Comparison of ENCODE assay signal across 8 cellular contexts in genomic region chr7:90244565-90244908, GRCh38. TPM values are rescaled to one million over a fixed set of nuclear protein-coding genes. Genes with fewer than 3 reads are reported as not detected.
DNase-seq lines count a peak whose midpoint lies in the region; FAIRE-seq and TF ChIP-seq lines count a peak whose summit lies in the region.

No MANE protein-coding gene starts in this region.

- H3K27me3 ChIP-seq in keratinocyte (ENCODE audit: control insufficient read depth, extremely low read depth, insufficient read depth, low read length) (no peaks in the 10 kb centered on the region), subcutaneous abdominal adipose tissue (ENCODE audit: control insufficient read depth in 5 of 5, insufficient read depth in 4 of 5, low read length in 5 of 5) (peaks cover 0 to 3% (median 0%) of the 10 kb centered on the region in 5 donors)

- H3K79me2 ChIP-seq in keratinocyte (ENCODE audit: control insufficient read depth, insufficient read depth, low read length) = no peaks in the 10 kb centered on the region

- peaks cover 6% of the 10 kb centered on the region for H3K4me1 ChIP-seq in keratinocyte (ENCODE audit: control insufficient read depth, extremely low read depth, insufficient read depth, low read length)
- peaks cover 6 to 28% (median 22%) of the 10 kb centered on the region in 5 donors for H3K4me1 ChIP-seq in subcutaneous abdominal adipose tissue (ENCODE audit: control insufficient read depth in 5 of 5, insufficient read depth in 5 of 5, low read length in 5 of 5)

- no peaks in the 10 kb centered on the region for H3K36me3 Mint-ChIP-seq in T-helper 1 cell treated with Interleukin-12 subunit alpha and Interleukin-12 subunit beta and Interleukin-4 antibody, amounts not matched to agents 30 μg/mL and 1 μg/mL, for 36 hours (ENCODE audit: low read depth)
- H3K36me3 Mint-ChIP-seq in activated T-helper 1 cell treated with anti-CD3 and anti-CD28 coated beads, Interleukin-12 subunit alpha, Interleukin-12 subunit beta, Interleukin-2, Interleukin-4 antibody, amounts not matched to agents 30 ng/mL and 10 ng/mL and 1 ng/mL, durations not matched to agents 14 hours and 24 hours and 36 hours (ENCODE audit: low read depth) = no peaks in the 10 kb centered on the region

- peak overlapping the region; percentile 100 for H2AFZ ChIP-seq in keratinocyte (ENCODE audit: control insufficient read depth, low read length)

- intact Hi-C loops in activated T-helper 1 cell treated with anti-CD3 and anti-CD28 coated beads, Interleukin-12 subunit alpha, Interleukin-12 subunit beta, Interleukin-2, Interleukin-4 antibody, amounts not matched to agents 30 ng/mL and 10 ng/mL and 1 ng/mL, durations not matched to agents 14 hours and 24 hours and 36 hours (cut with micrococcal nuclease) = loop anchor here (2.0 kb wide), 3 partner anchors 30 to 180 kb away; partner anchors contain the start of gene CLDN12

- no peaks in the 10 kb centered on the region for H3K36me3 ChIP-seq in keratinocyte (ENCODE audit: control insufficient read depth in 2 of 2, extremely low read depth in 1 of 2, insufficient read depth in 2 of 2, low read length in 2 of 2)
- H3K36me3 ChIP-seq in subcutaneous abdominal adipose tissue (ENCODE audit: control insufficient read depth in 5 of 5, insufficient read depth in 5 of 5, low read length in 5 of 5) = no peaks in the 10 kb centered on the region

- no peak overlapping the region for H3K27ac Mint-ChIP-seq in T-helper 1 cell treated with Interleukin-12 subunit alpha and Interleukin-12 subunit beta and Interleukin-4 antibody, amounts not matched to agents 30 μg/mL and 1 μg/mL, for 36 hours
- H3K27ac Mint-ChIP-seq in activated T-helper 1 cell treated with anti-CD3 and anti-CD28 coated beads, Interleukin-12 subunit alpha, Interleukin-12 subunit beta, Interleukin-2, Interleukin-4 antibody, amounts not matched to agents 30 ng/mL and 10 ng/mL and 1 ng/mL, durations not matched to agents 14 hours and 24 hours and 36 hours = peak overlapping the region; percentile 60

- TF ChIP-seq CTCF in keratinocyte (optimal IDR thresholded peaks at IDR 0.05 in 1 of 3, IDR thresholded peaks at IDR 0.05 in 1 of 3, conservative IDR thresholded peaks at IDR 0.05 in 1 of 3; ENCODE audit: extremely low read depth in 1 of 3, insufficient read depth in 2 of 3, low read length in 3 of 3) = no peak

- H3K9me3 ChIP-seq in keratinocyte (ENCODE audit: control insufficient read depth, low read depth, low read length) (no peaks in the 10 kb centered on the region), subcutaneous abdominal adipose tissue (ENCODE audit: control insufficient read depth in 5 of 5, low read length in 5 of 5) (no peaks in the 10 kb centered on the region)

- H4K20me1 ChIP-seq in keratinocyte (ENCODE audit: control insufficient read depth, extremely low read depth, insufficient read depth, low read length) = no peaks in the 10 kb centered on the region

- H3K4me2 ChIP-seq in keratinocyte (ENCODE audit: control insufficient read depth, extremely low read depth, insufficient read depth, low read depth, low read length) = peak overlapping the region; percentile 92

- DNase-seq in T-helper 1 cell (no peak), keratinocyte (ENCODE audit: low read depth, low spot score) (no peak), islet precursor cell (no peak)
- DNase-seq in activated T-helper 1 cell treated with anti-CD3 and anti-CD28 coated beads, Interleukin-12 subunit alpha, Interleukin-12 subunit beta, Interleukin-2, Interleukin-4 antibody, amounts not matched to agents 30 ng/mL and 10 ng/mL and 1 ng/mL, durations not matched to agents 14 hours and 24 hours and 36 hours (ENCODE audit: low spot score) = no peak
- DNase-seq in stimulated activated CD8-positive, alpha-beta memory T cell treated with anti-CD3 and anti-CD28 coated beads, Interleukin-4, amount 100 ng/mL, for 48 hours = no peak
- DNase-seq in effector CD8-positive, alpha-beta T cell (lab: John Stamatoyannopoulos, UW) = no peak

- FAIRE-seq in keratinocyte (lab: Jason Lieb, UNC) = no peak

- dilution Hi-C loops in keratinocyte (cut with MboI; ENCODE audit: extremely low pct_ligation_motif_present, low sequenced_read_pairs) = no loop called here

- H3K4me3 Mint-ChIP-seq in T-helper 1 cell treated with Interleukin-12 subunit alpha and Interleukin-12 subunit beta and Interleukin-4 antibody, amounts not matched to agents 30 μg/mL and 1 μg/mL, for 36 hours = peak overlapping the region; percentile 83
- H3K4me3 Mint-ChIP-seq in activated T-helper 1 cell treated with anti-CD3 and anti-CD28 coated beads, Interleukin-12 subunit alpha, Interleukin-12 subunit beta, Interleukin-2, Interleukin-4 antibody, amounts not matched to agents 30 ng/mL and 10 ng/mL and 1 ng/mL, durations not matched to agents 14 hours and 24 hours and 36 hours = peak overlapping the region; percentile 88

- H3K9me1 ChIP-seq in keratinocyte (ENCODE audit: control insufficient read depth, extremely low read depth, insufficient read depth, low read length) = no peaks in the 10 kb centered on the region

- H3K4me3 ChIP-seq in keratinocyte (ENCODE audit: control insufficient read depth in 2 of 3, extremely low read depth in 1 of 3, insufficient read depth in 2 of 3, low read depth in 1 of 3, low read length in 3 of 3) (peak overlapping the region; percentile 80 to 92 (median 91)), subcutaneous abdominal adipose tissue (ENCODE audit: low read depth in 1 of 5, low read length in 5 of 5) (peak overlapping the region; percentile 82 to 99 (median 96))

- peaks cover 13% of the 10 kb centered on the region for H3K4me1 Mint-ChIP-seq in T-helper 1 cell treated with Interleukin-12 subunit alpha and Interleukin-12 subunit beta and Interleukin-4 antibody, amounts not matched to agents 30 μg/mL and 1 μg/mL, for 36 hours (ENCODE audit: low read depth)
- H3K4me1 Mint-ChIP-seq in activated T-helper 1 cell treated with anti-CD3 and anti-CD28 coated beads, Interleukin-12 subunit alpha, Interleukin-12 subunit beta, Interleukin-2, Interleukin-4 antibody, amounts not matched to agents 30 ng/mL and 10 ng/mL and 1 ng/mL, durations not matched to agents 14 hours and 24 hours and 36 hours (ENCODE audit: low read depth) = peaks cover 21% of the 10 kb centered on the region

- H3K9ac ChIP-seq in keratinocyte (ENCODE audit: control insufficient read depth, extremely low read depth, insufficient read depth, low read length) (peak overlapping the region; percentile 76), subcutaneous abdominal adipose tissue (ENCODE audit: low read length in 5 of 5) (peak overlapping the region in 4 of 5 donors; percentile 84 to 98 (median 94))

- no peak overlapping the region for H3K27ac ChIP-seq in keratinocyte (ENCODE audit: control insufficient read depth, insufficient read depth, low read length)
- peak overlapping the region; percentile 89 for H3K27ac ChIP-seq in subcutaneous abdominal adipose tissue (ENCODE audit: low read depth, low read length)

- no peaks in the 10 kb centered on the region for H3K9me3 Mint-ChIP-seq in T-helper 1 cell treated with Interleukin-12 subunit alpha and Interleukin-12 subunit beta and Interleukin-4 antibody, amounts not matched to agents 30 μg/mL and 1 μg/mL, for 36 hours
- no peaks in the 10 kb centered on the region for H3K9me3 Mint-ChIP-seq in activated T-helper 1 cell treated with anti-CD3 and anti-CD28 coated beads, Interleukin-12 subunit alpha, Interleukin-12 subunit beta, Interleukin-2, Interleukin-4 antibody, amounts not matched to agents 30 ng/mL and 10 ng/mL and 1 ng/mL, durations not matched to agents 14 hours and 24 hours and 36 hours

- peaks cover 56% of the 10 kb centered on the region for H3K27me3 Mint-ChIP-seq in T-helper 1 cell treated with Interleukin-12 subunit alpha and Interleukin-12 subunit beta and Interleukin-4 antibody, amounts not matched to agents 30 μg/mL and 1 μg/mL, for 36 hours (ENCODE audit: low read depth)
- H3K27me3 Mint-ChIP-seq in activated T-helper 1 cell treated with anti-CD3 and anti-CD28 coated beads, Interleukin-12 subunit alpha, Interleukin-12 subunit beta, Interleukin-2, Interleukin-4 antibody, amounts not matched to agents 30 ng/mL and 10 ng/mL and 1 ng/mL, durations not matched to agents 14 hours and 24 hours and 36 hours (ENCODE audit: insufficient read depth) = peaks cover 23% of the 10 kb centered on the region

RNA-seq across cellular contexts. Expression of gene CFAP69, which starts 0.4 kb away (rescaled TPM):
- not detected in 2 replicates for total RNA-seq in activated T-helper 1 cell treated with anti-CD3 and anti-CD28 coated beads, Interleukin-12 subunit alpha, Interleukin-12 subunit beta, Interleukin-2, Interleukin-4 antibody, amounts not matched to agents 30 ng/mL and 10 ng/mL and 1 ng/mL, durations not matched to agents 14 hours and 24 hours and 36 hours
- polyA plus RNA-seq in keratinocyte = 0.35 to 1.6 TPM (median 0.67 TPM) in 3 replicates
- 0.35 TPM for polyA plus RNA-seq in keratinocyte (2011; ENCODE audit: low read depth)
- polyA plus RNA-seq in keratinocyte (2011; cell fraction: cytosol; rRNA removed) = 0.40 and 0.60 TPM in 2 replicates
- 1.4 and 2.0 TPM in 2 replicates for polyA plus RNA-seq in keratinocyte (2011; cell fraction: nucleus; rRNA removed)
- 0.54 and 1.5 TPM in 2 replicates for polyA plus RNA-seq in keratinocyte (2012; ENCODE audit: low replicate concordance)
- 0.23 to 0.56 TPM (median 0.29 TPM) in 3 replicates for polyA minus RNA-seq in keratinocyte
- not detected for polyA minus RNA-seq in keratinocyte (2011; cell fraction: cytosol; rRNA and poly(A)+ RNA removed)
- 1.6 and 3.0 TPM in 2 replicates for polyA minus RNA-seq in keratinocyte (2011; cell fraction: nucleus; rRNA and poly(A)+ RNA removed)

RNA-seq across cellular contexts. Expression of gene STEAP2, which starts 33.0 kb away (rescaled TPM):
- total RNA-seq in activated T-helper 1 cell treated with anti-CD3 and anti-CD28 coated beads, Interleukin-12 subunit alpha, Interleukin-12 subunit beta, Interleukin-2, Interleukin-4 antibody, amounts not matched to agents 30 ng/mL and 10 ng/mL and 1 ng/mL, durations not matched to agents 14 hours and 24 hours and 36 hours = 0.05 TPM in 1 of 2 replicates, not detected in the other
- 2.0 to 3.9 TPM (median 3.4 TPM) in 3 replicates for polyA plus RNA-seq in keratinocyte
- polyA plus RNA-seq in keratinocyte (2011; ENCODE audit: low read depth) = 0.22 TPM
- polyA plus RNA-seq in keratinocyte (2011; cell fraction: cytosol; rRNA removed) = 0.83 and 2.0 TPM in 2 replicates
- 5.1 and 6.7 TPM in 2 replicates for polyA plus RNA-seq in keratinocyte (2011; cell fraction: nucleus; rRNA removed)
- polyA plus RNA-seq in keratinocyte (2012; ENCODE audit: low replicate concordance) = 0.79 and 2.2 TPM in 2 replicates
- 1.5 to 5.0 TPM (median 3.0 TPM) in 3 replicates for polyA minus RNA-seq in keratinocyte
- 1.2 TPM for polyA minus RNA-seq in keratinocyte (2011; cell fraction: cytosol; rRNA and poly(A)+ RNA removed)
- polyA minus RNA-seq in keratinocyte (2011; cell fraction: nucleus; rRNA and poly(A)+ RNA removed) = 3.0 and 5.8 TPM in 2 replicates
